Comparison of ENCODE assay signal across 18 cellular contexts in the genomic region with DNA sequence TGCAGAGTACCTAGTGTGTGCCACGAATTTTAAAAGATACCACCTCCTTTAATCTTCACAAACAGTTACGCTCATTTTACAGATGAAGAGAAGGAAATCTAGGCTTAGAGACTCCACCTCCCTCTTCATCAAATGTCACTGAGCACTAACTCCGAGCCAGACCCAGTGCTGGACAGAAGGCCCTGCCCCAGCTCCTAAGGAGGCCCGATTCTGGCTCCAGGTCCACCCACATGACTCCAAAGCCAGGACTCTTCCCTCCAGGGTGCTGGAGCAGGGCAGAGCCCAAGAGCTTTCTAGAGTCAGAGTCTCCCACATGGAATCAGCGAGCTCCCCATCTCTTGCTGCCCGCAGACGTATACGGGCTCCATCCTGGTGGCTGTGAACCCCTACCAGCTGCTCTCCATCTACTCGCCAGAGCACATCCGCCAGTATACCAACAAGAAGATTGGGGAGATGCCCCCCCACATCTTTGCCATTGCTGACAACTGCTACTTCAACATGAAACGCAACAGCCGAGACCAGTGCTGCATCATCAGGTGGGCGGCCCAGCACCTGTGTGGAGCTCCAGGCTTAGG. TPM values are rescaled to one million over a fixed set of nuclear protein-coding genes. Genes with fewer than 3 reads are reported as not detected.
DNase-seq lines count a peak whose midpoint lies in the region; ATAC-seq and TF ChIP-seq lines count a peak whose summit lies in the region.
"Had no signal": no experiment of that assay in that cellular context is flagged by ENCODE, and none has a peak within 500 bp of the region (broad histone marks: within the 10 kb centered on the region; RNA-seq: fewer than 3 reads in every experiment).

No MANE protein-coding gene starts in this region.

- TF ChIP-seq CTCF in natural killer cell (IDR thresholded peaks at IDR 0.05) (no peak), coronary artery (IDR thresholded peaks at IDR 0.05) (no peak)

- H3K27ac Mint-ChIP-seq in activated T-helper 1 cell treated with anti-CD3 and anti-CD28 coated beads, Interleukin-12 subunit alpha, Interleukin-12 subunit beta, Interleukin-2, Interleukin-4 antibody, amounts not matched to agents 30 ng/mL and 10 ng/mL and 1 ng/mL, durations not matched to agents 14 hours and 24 hours and 36 hours: peak overlapping the region; percentile 1
- no peak overlapping the region for H3K27ac Mint-ChIP-seq in natural killer cell
- H3K27ac Mint-ChIP-seq: CD4-positive, alpha-beta T cell had no signal

- no peaks in the 10 kb centered on the region for H3K9me3 Mint-ChIP-seq in activated T-helper 1 cell treated with anti-CD3 and anti-CD28 coated beads, Interleukin-12 subunit alpha, Interleukin-12 subunit beta, Interleukin-2, Interleukin-4 antibody, amounts not matched to agents 30 ng/mL and 10 ng/mL and 1 ng/mL, durations not matched to agents 14 hours and 24 hours and 36 hours
- H3K9me3 Mint-ChIP-seq in natural killer cell: no peaks in the 10 kb centered on the region
- H3K9me3 Mint-ChIP-seq: CD4-positive, alpha-beta T cell had no signal

- no peaks in the 10 kb centered on the region for H3K36me3 Mint-ChIP-seq in activated T-helper 1 cell treated with anti-CD3 and anti-CD28 coated beads, Interleukin-12 subunit alpha, Interleukin-12 subunit beta, Interleukin-2, Interleukin-4 antibody, amounts not matched to agents 30 ng/mL and 10 ng/mL and 1 ng/mL, durations not matched to agents 14 hours and 24 hours and 36 hours (ENCODE audit: low read depth)
- H3K36me3 Mint-ChIP-seq in natural killer cell: no peaks in the 10 kb centered on the region

- ATAC-seq in left ventricle myocardium superior: no peak
- ATAC-seq in natural killer cell: no peak
- ATAC-seq: HepG2 had no signal

- H3K4me3 ChIP-seq in coronary artery: no peak overlapping the region
- H3K4me3 ChIP-seq: HAP-1 had no signal

- H3K27ac ChIP-seq in coronary artery: no peak overlapping the region

- DNase-seq in left ventricle myocardium superior (peak; percentile 12), cardiac septum (ENCODE audit: low spot score) (no peak), natural killer cell (no peak), coronary artery (ENCODE audit: low spot score) (no peak), NCI-H1930 (lab: John Stamatoyannopoulos, UW) (no peak)
- no peak for DNase-seq in activated T-helper 1 cell treated with anti-CD3 and anti-CD28 coated beads, Interleukin-12 subunit alpha, Interleukin-12 subunit beta, Interleukin-2, Interleukin-4 antibody, amounts not matched to agents 30 ng/mL and 10 ng/mL and 1 ng/mL, durations not matched to agents 14 hours and 24 hours and 36 hours (ENCODE audit: low spot score)
- no peak for DNase-seq in activated CD4-positive, alpha-beta T cell treated with anti-CD3 and anti-CD28 coated beads for 4 hours
- DNase-seq: 8988T; AML-193; CD4-positive, alpha-beta T cell; COR-L47; DMS153; DMS79 treated with DMSO at 0.1 percent for 48 hours; EL; GDM1 had no signal

- H3K27me3 Mint-ChIP-seq in activated T-helper 1 cell treated with anti-CD3 and anti-CD28 coated beads, Interleukin-12 subunit alpha, Interleukin-12 subunit beta, Interleukin-2, Interleukin-4 antibody, amounts not matched to agents 30 ng/mL and 10 ng/mL and 1 ng/mL, durations not matched to agents 14 hours and 24 hours and 36 hours (ENCODE audit: insufficient read depth): no peaks in the 10 kb centered on the region
- H3K27me3 Mint-ChIP-seq in natural killer cell (ENCODE audit: low read depth in 2 of 2): peaks cover 17 to 19% of the 10 kb centered on the region in 2 donors
- H3K27me3 Mint-ChIP-seq: CD4-positive, alpha-beta T cell had no signal

- no peak overlapping the region for H3K4me3 Mint-ChIP-seq in activated T-helper 1 cell treated with anti-CD3 and anti-CD28 coated beads, Interleukin-12 subunit alpha, Interleukin-12 subunit beta, Interleukin-2, Interleukin-4 antibody, amounts not matched to agents 30 ng/mL and 10 ng/mL and 1 ng/mL, durations not matched to agents 14 hours and 24 hours and 36 hours
- peak overlapping the region; percentile 50 for H3K4me3 Mint-ChIP-seq in natural killer cell
- H3K4me3 Mint-ChIP-seq: CD4-positive, alpha-beta T cell had no signal

- H3K4me1 Mint-ChIP-seq in activated T-helper 1 cell treated with anti-CD3 and anti-CD28 coated beads, Interleukin-12 subunit alpha, Interleukin-12 subunit beta, Interleukin-2, Interleukin-4 antibody, amounts not matched to agents 30 ng/mL and 10 ng/mL and 1 ng/mL, durations not matched to agents 14 hours and 24 hours and 36 hours (ENCODE audit: low read depth): peaks cover 20% of the 10 kb centered on the region
- H3K4me1 Mint-ChIP-seq in natural killer cell: peaks cover 33 to 47% of the 10 kb centered on the region in 2 donors

- intact Hi-C loops in left ventricle myocardium superior (cut with micrococcal nuclease): no loop called here
- intact Hi-C loops in cardiac septum (cut with DNase I): no loop called here
- intact Hi-C loops in activated T-helper 1 cell treated with anti-CD3 and anti-CD28 coated beads, Interleukin-12 subunit alpha, Interleukin-12 subunit beta, Interleukin-2, Interleukin-4 antibody, amounts not matched to agents 30 ng/mL and 10 ng/mL and 1 ng/mL, durations not matched to agents 14 hours and 24 hours and 36 hours (cut with micrococcal nuclease): no loop called here
- intact Hi-C loops in natural killer cell (cut with micrococcal nuclease): no loop called here

RNA-seq across cellular contexts. Expression of a gene that starts 27.6 kb away (rescaled TPM):
- total RNA-seq in left ventricle myocardium superior (4.6 TPM), cardiac septum (3.0 TPM), natural killer cell (1 to 10 TPM in 1 of 3 donors, under 1 TPM in 2; 0.20 to 1.1 (median 0.68) TPM)
- total RNA-seq in activated T-helper 1 cell treated with anti-CD3 and anti-CD28 coated beads, Interleukin-12 subunit alpha, Interleukin-12 subunit beta, Interleukin-2, Interleukin-4 antibody, amounts not matched to agents 30 ng/mL and 10 ng/mL and 1 ng/mL, durations not matched to agents 14 hours and 24 hours and 36 hours: 0.07 and 0.29 TPM in 2 replicates

RNA-seq across cellular contexts. Expression of a gene that starts 53.0 kb away (rescaled TPM):
- total RNA-seq in left ventricle myocardium superior (not detected), cardiac septum (not detected), natural killer cell (1 to 10 TPM in 1 of 3 donors, under 1 TPM in 2; 0.82 to 1.4 (median 0.85) TPM)
- total RNA-seq in activated T-helper 1 cell treated with anti-CD3 and anti-CD28 coated beads, Interleukin-12 subunit alpha, Interleukin-12 subunit beta, Interleukin-2, Interleukin-4 antibody, amounts not matched to agents 30 ng/mL and 10 ng/mL and 1 ng/mL, durations not matched to agents 14 hours and 24 hours and 36 hours: not detected in 2 replicates
- total RNA-seq: CD4-positive, alpha-beta T cell; H1; HepG2 had no signal
